ENCODE assay signal across 24 cellular contexts in genomic region chr7:158642149-158642548, GRCh38.
"Had no signal": no experiment of that assay in that cellular context is flagged by ENCODE, and none has a peak within 500 bp of the region (broad histone marks: within the 10 kb centered on the region; RNA-seq: fewer than 3 reads in every experiment).

No MANE protein-coding gene starts in this region.

- H3K4me3 ChIP-seq: esophagus squamous epithelium, gastrocnemius medialis, heart right ventricle, left lung, lower lobe of right lung, mucosa of descending colon had no signal

- H3K27me3 Mint-ChIP-seq: dendritic cell treated with granulocyte-macrophage colony-stimulating factor and Interleukin-4, amounts not matched to agents 40 ng/mL and 50 ng/mL, for 4 days; effector memory CD8-positive, alpha-beta T cell; naive B cell had no signal

- H3K27ac ChIP-seq: epithelial cell of prostate, esophagus squamous epithelium, gastrocnemius medialis, heart right ventricle, left lung, lower lobe of right lung had no signal

- H3K9me3 ChIP-seq: esophagus squamous epithelium, gastrocnemius medialis, heart right ventricle, left lung, lower lobe of right lung, mucosa of descending colon had no signal

- DNase-seq: cortex of kidney; effector CD8-positive, alpha-beta T cell; effector memory CD8-positive, alpha-beta T cell; endodermal cell; erythroblast; esophagus squamous epithelium; foreskin fibroblast; foreskin melanocyte; gastrocnemius medialis; glutamatergic neuron; head of caudate nucleus; heart right ventricle; hippocampal formation; left cardiac atrium; left lung; left ventricle myocardium superior; lower lobe of right lung; mesenchymal stem cell; mucosa of descending colon; naive B cell had no signal

- H3K4me3 Mint-ChIP-seq: dendritic cell treated with granulocyte-macrophage colony-stimulating factor and Interleukin-4, amounts not matched to agents 40 ng/mL and 50 ng/mL, for 4 days; effector memory CD8-positive, alpha-beta T cell; endodermal cell; mesothelial cell of epicardium; naive B cell had no signal

- ATAC-seq: effector memory CD8-positive, alpha-beta T cell; esophagus mucosa; gastrocnemius medialis; heart right ventricle; left cardiac atrium; left lung; left ventricle myocardium superior; lower lobe of right lung; mucosa of descending colon had no signal

- H3K4me1 Mint-ChIP-seq: endodermal cell, mesothelial cell of epicardium, naive B cell had no signal

- H3K4me1 ChIP-seq: esophagus squamous epithelium, gastrocnemius medialis, heart right ventricle, left lung, lower lobe of right lung had no signal

- H3K27ac Mint-ChIP-seq: dendritic cell treated with granulocyte-macrophage colony-stimulating factor and Interleukin-4, amounts not matched to agents 40 ng/mL and 50 ng/mL, for 4 days; endodermal cell; mesothelial cell of epicardium had no signal

- H3K27me3 ChIP-seq: esophagus squamous epithelium, gastrocnemius medialis, heart right ventricle, left lung had no signal

- H3K9me3 Mint-ChIP-seq: dendritic cell treated with granulocyte-macrophage colony-stimulating factor and Interleukin-4, amounts not matched to agents 40 ng/mL and 50 ng/mL, for 4 days; effector memory CD8-positive, alpha-beta T cell; endodermal cell; mesothelial cell of epicardium; naive B cell had no signal
